14 cellular contexts compared by ENCODE assay signal in the genomic region with DNA sequence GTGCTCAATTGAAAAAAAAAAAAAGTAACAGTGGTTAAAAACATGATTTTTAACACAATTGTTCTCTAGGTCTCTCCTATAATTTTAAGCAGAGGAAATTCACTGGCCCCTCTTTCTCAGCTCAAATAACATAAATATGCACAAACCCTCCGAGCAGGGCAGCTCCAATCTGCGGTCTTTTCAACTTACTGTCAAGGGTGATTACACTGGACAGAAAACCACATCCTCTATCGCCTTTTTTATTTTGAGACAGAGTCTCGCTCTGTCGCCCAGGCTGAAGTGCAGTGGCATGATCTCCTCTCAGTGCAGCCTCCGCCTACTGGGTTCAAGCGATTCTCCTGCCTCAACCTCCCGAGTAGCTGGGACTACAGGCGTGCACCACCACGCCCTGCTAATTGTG. TPM values are rescaled to one million over a fixed set of nuclear protein-coding genes. Genes with fewer than 3 reads are reported as not detected.
DNase-seq lines count a peak whose midpoint lies in the region; ATAC-seq, FAIRE-seq and TF ChIP-seq lines count a peak whose summit lies in the region.
"Had no signal": no experiment of that assay in that cellular context is flagged by ENCODE, and none has a peak within 500 bp of the region (broad histone marks: within the 10 kb centered on the region; RNA-seq: fewer than 3 reads in every experiment).

No MANE protein-coding gene starts in this region.

- 1% methylated on average over 10 of the region's 10 CpGs for WGBS in GM12878 (ENCODE audit: insufficient coverage, insufficient replicate concordance, low lambda C conversion rate, missing lambda C conversion rate)
- 56 to 72% methylated on average over 10 of the region's 10 CpGs for WGBS in sigmoid colon, 2 donors

- H4K20me1 ChIP-seq in GM12878 (ENCODE audit: control insufficient read depth, insufficient read depth), result no peaks in the 10 kb centered on the region

- SMC1A ChIA-PET in GM12878 (lab: Charles Lee; ENCODE audit: uncharacterized antibody, unreplicated experiment), result interaction anchor here (0.5 to 2.3 kb wide), 5 partner anchors 18 to 380 kb away, joined by 3 to 6 read pairs (median 3); no protein-coding TSS in a partner anchor

- no peak overlapping the region for H2AFZ ChIP-seq in GM12878 (ENCODE audit: control insufficient read depth, low read depth, low read length)
- H2AFZ ChIP-seq: GM23248 had no signal

- CTCF ChIA-PET in GM12878 (lab: Yijun Ruan, JAX), result interaction anchor here (1.2 kb wide), 1 partner anchor 44 kb away, joined by 3 read pairs; no protein-coding TSS in a partner anchor
- CTCF ChIA-PET in CD4-positive, alpha-beta T cell (lab: Charles Lee), result interaction anchor here (0.6 to 1.9 kb wide), 3 partner anchors 12 to 51 kb away, joined by 3 to 6 read pairs (median 4); no protein-coding TSS in a partner anchor

- H3K27ac ChIP-seq in GM12878 (ENCODE audit: control insufficient read depth, insufficient read depth) (no peak overlapping the region), sigmoid colon (no peak overlapping the region)
- no peak overlapping the region for H3K27ac ChIP-seq in CD4-positive, alpha-beta T cell (ENCODE audit: low read depth, low read length)
- no peak overlapping the region for H3K27ac ChIP-seq in effector memory CD4-positive, alpha-beta T cell (ENCODE audit: insufficient read depth, low read length, poor library complexity, severe bottlenecking)
- H3K27ac ChIP-seq: body of pancreas, GM23248 had no signal

- DNase-seq in GM18507 (ENCODE audit: extremely low spot score, insufficient read length, low read depth) (no peak), GM12878 (ENCODE audit: low read depth, low spot score) (peak; percentile 37), DMS79 treated with DMSO at 0.1 percent for 48 hours (lab: John Stamatoyannopoulos, UW) (no peak), sigmoid colon (no peak)
- DNase-seq in CD4-positive, alpha-beta T cell, result no peak
- no peak for DNase-seq in effector memory CD4-positive, alpha-beta T cell
- DNase-seq: body of pancreas; Caco-2; GM23248; stimulated activated naive CD4-positive, alpha-beta T cell had no signal

- no peaks in the 10 kb centered on the region for H3K79me2 ChIP-seq in GM12878 (ENCODE audit: control insufficient read depth, insufficient read depth, low read length)

- H3K27ac Mint-ChIP-seq in CD4-positive, alpha-beta T cell, result no peak overlapping the region

- ATAC-seq in GM21526 (IDR thresholded peaks at IDR 0.05; ENCODE audit: low FRiP score, unreplicated experiment) (peak; percentile 95), HG03378 (IDR thresholded peaks at IDR 0.05; ENCODE audit: unreplicated experiment) (peak; percentile 92), GM12878 (peak; percentile 89)
- no peak for ATAC-seq in CD4-positive, alpha-beta T cell (ENCODE audit: poor library complexity)
- ATAC-seq: body of pancreas had no signal

- no peaks in the 10 kb centered on the region for H3K36me3 Mint-ChIP-seq in CD4-positive, alpha-beta T cell (ENCODE audit: low read depth)

- H3K27me3 Mint-ChIP-seq in CD4-positive, alpha-beta T cell, result peaks cover 14% of the 10 kb centered on the region

- BruUV-seq in GM12878 (replicated peaks; lab: Mats Ljungman, UMichigan), result no TSS peak

- TF ChIP-seq EP300 in GM12878 (IDR thresholded peaks at IDR 0.05; ENCODE audit: borderline replicate concordance in 1 of 2, control insufficient read depth in 1 of 2, low read depth in 2 of 2, low read length in 2 of 2) (no peak), sigmoid colon (IDR thresholded peaks at IDR 0.05) (no peak)

- H3K27me3 ChIP-seq in GM12878 (replicated peaks in 1 of 2; ENCODE audit: control insufficient read depth in 2 of 2, insufficient read depth in 2 of 2, low read length in 1 of 2), result no peaks in the 10 kb centered on the region; a peak in 1 of 4 replicates
- no peaks in the 10 kb centered on the region for H3K27me3 ChIP-seq in CD4-positive, alpha-beta T cell (ENCODE audit: control insufficient read depth, insufficient read depth, low read length)
- H3K27me3 ChIP-seq in effector memory CD4-positive, alpha-beta T cell (replicated peaks; ENCODE audit: control insufficient read depth, insufficient read depth, low read length, poor library complexity, severe bottlenecking), result no peaks in the 10 kb centered on the region
- no peaks in the 10 kb centered on the region for H3K27me3 ChIP-seq in sigmoid colon
- H3K27me3 ChIP-seq: body of pancreas had no signal

- RAD21 ChIA-PET in GM12878 (lab: Charles Lee; ENCODE audit: unreplicated experiment), result interaction anchor here (1.4 kb wide), 1 partner anchor 66 kb away, joined by 3 read pairs; the partner anchor contains the start of gene CLEC7A

- H3K9me3 ChIP-seq in GM12878 (replicated peaks; ENCODE audit: control insufficient read depth, insufficient read depth, low read length), result no peaks in the 10 kb centered on the region; the same call in 2 of the 3 replicates
- no peaks in the 10 kb centered on the region for H3K9me3 ChIP-seq in CD4-positive, alpha-beta T cell (ENCODE audit: control insufficient read depth, low read length)
- no peaks in the 10 kb centered on the region for H3K9me3 ChIP-seq in effector memory CD4-positive, alpha-beta T cell (ENCODE audit: control insufficient read depth, low read length)
- H3K9me3 ChIP-seq in sigmoid colon, result no peaks in the 10 kb centered on the region
- H3K9me3 ChIP-seq: body of pancreas, Caco-2 had no signal

- peak; percentile 74 for FAIRE-seq in GM18507 (lab: Jason Lieb, UNC)
- peak; percentile 85 for FAIRE-seq in GM12878 (lab: Jason Lieb, UNC)

- no peak overlapping the region for H3K9ac ChIP-seq in GM12878 (ENCODE audit: control insufficient read depth, insufficient read depth, low read length)
- H3K9ac ChIP-seq: GM23248 had no signal

- H3K9me3 Mint-ChIP-seq in CD4-positive, alpha-beta T cell, result no peaks in the 10 kb centered on the region

- TF ChIP-seq RAD21 in GM12878 (IDR thresholded peaks at IDR 0.05; ENCODE audit: insufficient read depth, low read depth, low read length), result no peak

- POLR2A ChIA-PET in GM12878 (lab: Charles Lee), result interaction anchor here (0.6 to 1.0 kb wide), 3 partner anchors 10 to 405 kb away, joined by 3 to 4 read pairs (median 3); no protein-coding TSS in a partner anchor
- POLR2A ChIA-PET in CD4-positive, alpha-beta T cell (lab: Charles Lee), result no interaction called here

- H3K36me3 ChIP-seq in GM12878 (ENCODE audit: control insufficient read depth in 2 of 2, insufficient read depth in 2 of 2, low read length in 1 of 2), result no peaks in the 10 kb centered on the region
- no peaks in the 10 kb centered on the region for H3K36me3 ChIP-seq in effector memory CD4-positive, alpha-beta T cell (ENCODE audit: control insufficient read depth, insufficient read depth, low read length)
- H3K36me3 ChIP-seq in sigmoid colon, result no peaks in the 10 kb centered on the region

- H3K4me1 ChIP-seq in GM12878 (ENCODE audit: control insufficient read depth, insufficient read depth, low read length), result peaks cover 9% of the 10 kb centered on the region
- no peaks in the 10 kb centered on the region for H3K4me1 ChIP-seq in effector memory CD4-positive, alpha-beta T cell (ENCODE audit: control insufficient read depth, insufficient read depth, low read length, poor library complexity, severe bottlenecking)
- peaks cover 0 to 6% (median 0%) of the 10 kb centered on the region in 4 donors for H3K4me1 ChIP-seq in sigmoid colon
- H3K4me1 ChIP-seq: body of pancreas had no signal

- H3K4me3 Mint-ChIP-seq in CD4-positive, alpha-beta T cell, result no peak overlapping the region

- H3K4me2 ChIP-seq in GM12878 (ENCODE audit: control insufficient read depth, insufficient read depth), result peak overlapping the region; percentile 60

- intact Hi-C loops in GM12878 (cut with micrococcal nuclease; ENCODE audit: unreplicated experiment) (no loop called here), sigmoid colon (cut with DNase I) (no loop called here)
- intact Hi-C loops in CD4-positive, alpha-beta T cell (cut with DNase I, micrococcal nuclease), result loop anchor here in 1 of 2 experiments (10.0 kb wide), 1 partner anchor 1501 kb away; the partner anchor contains the start of gene RIMKLB

- in situ Hi-C loops in GM12878 (cut with MboI), result no loop called here

- H3K4me3 ChIP-seq in GM12878, result no peak overlapping the region
- no peak overlapping the region for H3K4me3 ChIP-seq in effector memory CD4-positive, alpha-beta T cell (ENCODE audit: insufficient read depth, low read depth, low read length, poor library complexity, severe bottlenecking)
- no peak overlapping the region for H3K4me3 ChIP-seq in sigmoid colon
- H3K4me3 ChIP-seq: body of pancreas, GM23248 had no signal

- TF ChIP-seq CTCF in GM12878 (IDR thresholded peaks at IDR 0.05 in 2 of 3, conservative IDR thresholded peaks at IDR 0.05 in 1 of 3; ENCODE audit: control insufficient read depth in 2 of 3, extremely low read depth in 1 of 3, insufficient read depth in 1 of 3, low read depth in 3 of 3, low read length in 3 of 3), result no peak
- TF ChIP-seq CTCF in CD4-positive, alpha-beta T cell (IDR thresholded peaks at IDR 0.05), result no peak
- no peak for TF ChIP-seq CTCF in sigmoid colon (IDR thresholded peaks at IDR 0.05)

- TF ChIP-seq POLR2A in GM12878 (IDR thresholded peaks at IDR 0.05; ENCODE audit: low read depth, low read length) (no peak), sigmoid colon (IDR thresholded peaks at IDR 0.05) (no peak)

- no peaks in the 10 kb centered on the region for H3K4me1 Mint-ChIP-seq in CD4-positive, alpha-beta T cell (ENCODE audit: low read depth)

RNA-seq across cellular contexts. Expression of gene GABARAPL1, which starts 16.5 kb away (rescaled TPM):
- 4.4 and 6.0 TPM in 2 replicates for total RNA-seq in GM12878 (2013; cell fraction: nucleolus; rRNA removed)
- total RNA-seq in GM12878 (2014; rRNA removed) (2.1 and 3.2 TPM in 2 replicates), GM12878 (2014; rRNA removed; fragmentation: Illumina TruSeq; extraction: Trizol) (2.0 and 2.4 TPM in 2 replicates), GM12878 (2021) (2.7 and 3.6 TPM in 2 replicates), sigmoid colon (100 to 1,000 TPM in 2 of 4 donors, 10 to 100 TPM in 2; 78.5 to 122 (median 102) TPM)
- 7.2 TPM for polyA plus RNA-seq in GM12878 (2011; ENCODE audit: low read depth)
- polyA plus RNA-seq in GM12878 (2011; rRNA removed) (0.71 and 0.99 TPM in 2 replicates), GM12878 (2014; fragmentation: Illumina TruSeq; extraction: Trizol) (3.1 and 11.1 TPM in 2 replicates), GM12878 (2014; fragmentation: Nextera tagmentation; extraction: Ambion mirVana) (under 1 TPM; 0.55 to 0.71 TPM), GM12878 (2014; rRNA removed) (3.7 and 4.8 TPM in 2 replicates), GM12878 (2016; fragmentation: Nextera tagmentation; extraction: Ambion mirVana) (under 1 TPM; 0.42 to 0.75 TPM), sigmoid colon (10 to 100 TPM; 38.3 to 75.1 (median 54.6) TPM)
- 0.28 and 0.69 TPM in 2 replicates for polyA plus RNA-seq in GM12878 (2011; cell fraction: cytosol; rRNA removed)
- polyA plus RNA-seq in GM12878 (2011; cell fraction: nucleus; rRNA removed), result 0.86 and 0.99 TPM in 2 replicates
- polyA plus RNA-seq in GM12878 (2012), result 7.8 and 9.0 TPM in 2 replicates
- 0.29 and 0.67 TPM in 2 replicates for polyA minus RNA-seq in GM12878 (2011; rRNA and poly(A)+ RNA removed)
- 3.2 and 4.9 TPM in 2 replicates for polyA minus RNA-seq in GM12878 (2011; cell fraction: cytosol; rRNA and poly(A)+ RNA removed)
- polyA minus RNA-seq in GM12878 (2011; cell fraction: nucleus; rRNA and poly(A)+ RNA removed), result 0.57 and 0.85 TPM in 2 replicates
- total RNA-seq in CD4-positive, alpha-beta T cell, result 100 to 1,000 TPM; 267 to 276 TPM

RNA-seq across cellular contexts. Expression of gene TMEM52B, which starts 17.4 kb away (rescaled TPM):
- not detected in 2 replicates for total RNA-seq in GM12878 (2013; cell fraction: nucleolus; rRNA removed)
- total RNA-seq in GM12878 (2014; rRNA removed), result not detected in 2 replicates
- not detected in 2 replicates for total RNA-seq in GM12878 (2014; rRNA removed; fragmentation: Illumina TruSeq; extraction: Trizol)
- total RNA-seq in GM12878 (2021), result not detected in 2 replicates
- polyA plus RNA-seq in GM12878 (2011; ENCODE audit: low read depth), result not detected
- polyA plus RNA-seq in GM12878 (2011; rRNA removed), result not detected in 2 replicates
- polyA plus RNA-seq in GM12878 (2011; cell fraction: cytosol; rRNA removed), result not detected in 2 replicates
- polyA plus RNA-seq in GM12878 (2011; cell fraction: nucleus; rRNA removed), result not detected in 2 replicates
- polyA plus RNA-seq in GM12878 (2012), result 0.08 and 0.38 TPM in 2 replicates
- not detected in 2 replicates for polyA plus RNA-seq in GM12878 (2014; fragmentation: Illumina TruSeq; extraction: Trizol)
- polyA plus RNA-seq in GM12878 (2014; fragmentation: Nextera tagmentation; extraction: Ambion mirVana), result not detected
- polyA plus RNA-seq in GM12878 (2014; rRNA removed), result 0.05 TPM in 1 of 2 replicates, not detected in the other
- polyA plus RNA-seq in GM12878 (2016; fragmentation: Nextera tagmentation; extraction: Ambion mirVana), result not detected
- polyA minus RNA-seq in GM12878 (2011; rRNA and poly(A)+ RNA removed), result not detected in 2 replicates
- polyA minus RNA-seq in GM12878 (2011; cell fraction: cytosol; rRNA and poly(A)+ RNA removed), result not detected in 2 replicates
- not detected in 2 replicates for polyA minus RNA-seq in GM12878 (2011; cell fraction: nucleus; rRNA and poly(A)+ RNA removed)
- total RNA-seq in CD4-positive, alpha-beta T cell, result not detected
- total RNA-seq in sigmoid colon, result not detected
- 1 to 10 TPM in 1 of 3 donors, under 1 TPM in 1, not detected in 1; 0.12 to 1.2 TPM for polyA plus RNA-seq in sigmoid colon
- polyA plus RNA-seq: liver had no signal

RNA-seq across cellular contexts. Expression of gene OLR1, which starts 24.3 kb away (rescaled TPM):
- total RNA-seq in GM12878 (2013; cell fraction: nucleolus; rRNA removed), result not detected in 2 replicates
- total RNA-seq in GM12878 (2014; rRNA removed), result not detected in 2 replicates
- not detected in 2 replicates for total RNA-seq in GM12878 (2014; rRNA removed; fragmentation: Illumina TruSeq; extraction: Trizol)
- total RNA-seq in GM12878 (2021), result 0.08 TPM in 1 of 2 replicates, not detected in the other
- polyA plus RNA-seq in GM12878 (2011; ENCODE audit: low read depth), result not detected
- not detected in 2 replicates for polyA plus RNA-seq in GM12878 (2011; rRNA removed)
- not detected in 2 replicates for polyA plus RNA-seq in GM12878 (2011; cell fraction: cytosol; rRNA removed)
- polyA plus RNA-seq in GM12878 (2011; cell fraction: nucleus; rRNA removed), result not detected in 2 replicates
- 0.17 TPM in 1 of 2 replicates, not detected in the other for polyA plus RNA-seq in GM12878 (2012)
- not detected in 2 replicates for polyA plus RNA-seq in GM12878 (2014; fragmentation: Illumina TruSeq; extraction: Trizol)
- not detected for polyA plus RNA-seq in GM12878 (2014; fragmentation: Nextera tagmentation; extraction: Ambion mirVana)
- not detected in 2 replicates for polyA plus RNA-seq in GM12878 (2014; rRNA removed)
- polyA plus RNA-seq in GM12878 (2016; fragmentation: Nextera tagmentation; extraction: Ambion mirVana), result not detected
- polyA minus RNA-seq in GM12878 (2011; rRNA and poly(A)+ RNA removed), result not detected in 2 replicates
- 1.1 and 1.3 TPM in 2 replicates for polyA minus RNA-seq in GM12878 (2011; cell fraction: cytosol; rRNA and poly(A)+ RNA removed)
- 0.12 and 0.29 TPM in 2 replicates for polyA minus RNA-seq in GM12878 (2011; cell fraction: nucleus; rRNA and poly(A)+ RNA removed)
- not detected for total RNA-seq in CD4-positive, alpha-beta T cell
- 1 to 10 TPM in 1 of 4 donors, under 1 TPM in 1, not detected in 2; 0.36 to 3.3 TPM for total RNA-seq in sigmoid colon
- polyA plus RNA-seq in sigmoid colon, result 1 to 10 TPM in 1 of 3 donors, under 1 TPM in 1, not detected in 1; 0.10 to 1.2 TPM
- total RNA-seq: skeletal muscle tissue had no signal

Comparison
In these comparisons a context has a peak if more than half of its experiments do, and no peak if none do; other contexts are left out.
1. RNA of gene GABARAPL1, which starts 16.5 kb away (total RNA-seq): 267 to 276 TPM in CD4-positive, alpha-beta T cell and 78.5 to 122 TPM in sigmoid colon; 2.0 to 6.0 TPM in GM12878; every median in the first group is over 10 times any median in the second.